Comparison of ENCODE assay signal across 8 cellular contexts in the genomic region with DNA sequence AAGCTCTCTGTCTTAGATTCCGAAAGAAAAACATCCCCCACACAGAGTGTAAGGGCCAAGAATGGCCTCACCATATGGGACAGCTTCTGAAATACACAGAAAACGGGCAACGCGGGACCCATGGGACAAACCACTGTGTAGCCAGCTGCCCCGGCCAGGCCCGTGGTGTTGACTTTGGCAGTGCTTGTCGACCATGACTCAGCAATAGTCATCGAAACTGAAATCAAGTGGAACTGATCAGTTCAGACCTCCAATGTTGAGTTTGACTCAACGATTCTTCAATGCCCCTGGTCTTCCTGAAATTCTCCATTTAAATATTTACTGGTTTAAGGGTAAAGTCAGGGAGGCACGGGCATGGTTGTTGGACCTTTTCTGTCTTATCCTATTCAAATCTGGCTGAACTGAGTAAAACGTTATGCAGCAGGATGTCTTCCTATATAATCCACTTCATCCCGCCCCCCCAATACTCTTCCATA. TPM values are rescaled to one million over a fixed set of nuclear protein-coding genes. Genes with fewer than 3 reads are reported as not detected.
DNase-seq lines count a peak whose midpoint lies in the region; ATAC-seq and TF ChIP-seq lines count a peak whose summit lies in the region.

No MANE protein-coding gene starts in this region.

- DNase-seq in GM04504 (ENCODE audit: low read depth) (peak; percentile 60), RWPE1 (ENCODE audit: low spot score) (peak; percentile 77), foreskin melanocyte (peak; percentile 82), gastrocnemius medialis (peak; percentile 54 to 68), NCI-H1694 (lab: John Stamatoyannopoulos, UW) (no peak)
- DNase-seq in activated CD4-positive, alpha-beta T cell treated with anti-CD3 and anti-CD28 coated beads, Interleukin-2, amount 50 U/mL, for 4 hours, result no peak
- DNase-seq in stimulated activated CD8-positive, alpha-beta memory T cell treated with anti-CD3 and anti-CD28 coated beads, Interleukin-4, amount 100 ng/mL, for 48 hours, result no peak
- no peak for DNase-seq in activated naive CD4-positive, alpha-beta T cell treated with anti-CD3 and anti-CD28 coated beads, Interleukin-2, amount 50 U/mL, for 16 hours

- CTCF ChIA-PET in RWPE1 (lab: Yijun Ruan, JAX), result interaction anchor here (0.6 kb wide), 1 partner anchor 37 kb away, joined by 3 read pairs; no protein-coding TSS in a partner anchor

- no peaks in the 10 kb centered on the region for H3K27me3 ChIP-seq in gastrocnemius medialis

- no peak for TF ChIP-seq POLR2A in gastrocnemius medialis (IDR thresholded peaks at IDR 0.05)

- H3K27ac ChIP-seq in RWPE1 (peak overlapping the region; percentile 52), gastrocnemius medialis (peak overlapping the region; percentile 78 to 89 (median 82))

- in situ Hi-C loops in gastrocnemius medialis (cut with MboI; ENCODE audit: low sequenced_read_pairs in 4 of 4), result no loop called here

- no peaks in the 10 kb centered on the region for H3K36me3 ChIP-seq in gastrocnemius medialis

- peaks cover 78 to 92% of the 10 kb centered on the region in 2 donors for H3K4me1 ChIP-seq in gastrocnemius medialis

- POLR2A ChIA-PET in RWPE1 (lab: Yijun Ruan, JAX; ENCODE audit: low non-redundant PET), result no interaction called here

- H3K4me3 ChIP-seq in gastrocnemius medialis, result no peak overlapping the region

- ATAC-seq in gastrocnemius medialis, result peak; percentile 25 to 37

- intact Hi-C loops in gastrocnemius medialis (cut with DNase I; ENCODE audit: low total_unique reads), result no loop called here

- TF ChIP-seq CTCF in RWPE1 (conservative IDR thresholded peaks at IDR 0.05; ENCODE audit: low read depth), result no peak
- TF ChIP-seq CTCF in gastrocnemius medialis (IDR thresholded peaks at IDR 0.05 in 4 of 5, conservative IDR thresholded peaks at IDR 0.05 in 1 of 5), result no peak

- H3K9me3 ChIP-seq in gastrocnemius medialis, result no peaks in the 10 kb centered on the region

RNA-seq across cellular contexts. Expression of gene ZFHX3, which starts 27.5 kb away (rescaled TPM):
- total RNA-seq in gastrocnemius medialis, result 10 to 100 TPM; 14.0 to 28.5 (median 27.3) TPM

Comparison
In these comparisons a context has a peak if more than half of its experiments do, and no peak if none do; other contexts are left out.
1. DNase-seq: peak in GM04504 (single experiment), RWPE1 (single experiment), foreskin melanocyte (single experiment) and gastrocnemius medialis (2 of 2); none in activated CD4-positive, alpha-beta T cell treated with anti-CD3 and anti-CD28 coated beads, Interleukin-2, amount 50 U/mL, for 4 hours (0 of 2), NCI-H1694 (single experiment), stimulated activated CD8-positive, alpha-beta memory T cell treated with anti-CD3 and anti-CD28 coated beads, Interleukin-4, amount 100 ng/mL, for 48 hours (single experiment) and activated naive CD4-positive, alpha-beta T cell treated with anti-CD3 and anti-CD28 coated beads, Interleukin-2, amount 50 U/mL, for 16 hours (single experiment).